ENCODE assay signal across 8 cellular contexts in genomic region chr6:73308712-73309533, GRCh38. TPM values are rescaled to one million over a fixed set of nuclear protein-coding genes. Genes with fewer than 3 reads are reported as not detected.
A peak's percentile ranks its signal among the peaks of the same experiment; 100 is the strongest.
DNase-seq lines count a peak whose midpoint lies in the region; ATAC-seq and TF ChIP-seq lines count a peak whose summit lies in the region.

No MANE protein-coding gene starts in this region.

- DNase-seq in DND-41: peak; percentile 42
- DNase-seq in KBM-7: peak; percentile 61
- DNase-seq in activated naive CD8-positive, alpha-beta T cell treated with anti-CD3 and anti-CD28 coated beads, Interleukin-2, amount 10 ng/mL, durations not matched to agents 7 days and 5 days: no peak
- DNase-seq in testis: peak; percentile 15
- DNase-seq in HK-2 (ENCODE audit: unreplicated experiment): no peak
- no peak for DNase-seq in KG1 (lab: John Stamatoyannopoulos, UW)
- DNase-seq in GM10248 (ENCODE audit: extremely low spot score): no peak

- TF ChIP-seq CTCF in DND-41 (IDR thresholded peaks at IDR 0.05; ENCODE audit: borderline replicate concordance, extremely low read depth, low read length, poor library complexity, severe bottlenecking): peak; percentile 59
- TF ChIP-seq CTCF in testis (IDR thresholded peaks at IDR 0.05): no peak
- no peak for TF ChIP-seq CTCF in GM10248 (IDR thresholded peaks at IDR 0.05; ENCODE audit: control extremely low read depth, extremely low read depth, low read depth, missing control alignments)

- peaks cover 8% of the 10 kb centered on the region for H3K36me3 Mint-ChIP-seq in activated naive CD8-positive, alpha-beta T cell treated with anti-CD3 and anti-CD28 coated beads, Interleukin-2, amount 10 ng/mL, durations not matched to agents 7 days and 5 days

- POLR2A ChIA-PET in activated naive CD8-positive, alpha-beta T cell treated with anti-CD3 and anti-CD28 coated beads, Interleukin-2, amount 10 ng/mL, durations not matched to agents 7 days and 5 days (lab: Charles Lee): interaction anchor here (0.6 to 1.4 kb wide), 3 partner anchors 43 to 212 kb away, joined by 3 to 4 read pairs (median 3); partner anchors contain the start of genes EEF1A1 and MTO1
- POLR2A ChIA-PET in GM10248 (lab: Yijun Ruan, JAX): interaction anchor here (0.8 kb wide), 1 partner anchor 80 kb away, joined by 3 read pairs; no protein-coding TSS in a partner anchor

- peak overlapping the region; percentile 96 for H3K4me3 Mint-ChIP-seq in activated naive CD8-positive, alpha-beta T cell treated with anti-CD3 and anti-CD28 coated beads, Interleukin-2, amount 10 ng/mL, durations not matched to agents 7 days and 5 days

- in situ Hi-C loops in KBM-7 (cut with MboI; ENCODE audit: low pct_unique_long_range_greater_than_20kb, low sequenced_read_pairs): no loop called here

- H3K4me3 ChIP-seq in DND-41 (ENCODE audit: low read depth in 1 of 2, low read length in 2 of 2): peak overlapping the region; percentile 71 to 78
- H3K4me3 ChIP-seq in iPS-18c (ENCODE audit: insufficient read depth, low read depth, low read length): peak overlapping the region; percentile 74
- H3K4me3 ChIP-seq in testis: peak overlapping the region; percentile 51 to 65

- peaks cover 33% of the 10 kb centered on the region for H3K27me3 Mint-ChIP-seq in activated naive CD8-positive, alpha-beta T cell treated with anti-CD3 and anti-CD28 coated beads, Interleukin-2, amount 10 ng/mL, durations not matched to agents 7 days and 5 days

- CTCF ChIA-PET in GM10248 (lab: Yijun Ruan, JAX): interaction anchor here (0.7 to 5.0 kb wide), 10 partner anchors 10 to 899 kb away, joined by 3 to 38 read pairs (median 4); no protein-coding TSS in a partner anchor

- peaks cover 33% of the 10 kb centered on the region for H3K4me1 Mint-ChIP-seq in activated naive CD8-positive, alpha-beta T cell treated with anti-CD3 and anti-CD28 coated beads, Interleukin-2, amount 10 ng/mL, durations not matched to agents 7 days and 5 days

- H3K27me3 ChIP-seq in DND-41 (ENCODE audit: insufficient read depth, low read length, poor library complexity) (no peaks in the 10 kb centered on the region), testis (no peaks in the 10 kb centered on the region)

- 53 to 71% methylated on average over 25 to 26 of the region's 26 CpGs for WGBS in testis, 2 donors

- peak; percentile 39 for ATAC-seq in DND-41 (ENCODE audit: insufficient read depth, low read depth)
- ATAC-seq in activated naive CD8-positive, alpha-beta T cell treated with anti-CD3 and anti-CD28 coated beads, Interleukin-2, amount 10 ng/mL, durations not matched to agents 7 days and 5 days (ENCODE audit: low read depth): no peak

- no peak for TF ChIP-seq POLR2A in testis (IDR thresholded peaks at IDR 0.05)

- 0 out of 2 replicates have a peak, but pooled peaks cover 6% of the 10 kb centered on the region for H3K36me3 ChIP-seq in DND-41 (ENCODE audit: insufficient read depth, low read length)
- no peaks in the 10 kb centered on the region for H3K36me3 ChIP-seq in testis (ENCODE audit: low read depth, missing control alignments)

- H3K4me1 ChIP-seq in DND-41 (ENCODE audit: insufficient read depth, low read length) (peaks cover 55% of the 10 kb centered on the region), testis (peaks cover 6% of the 10 kb centered on the region)

- peak overlapping the region; percentile 75 for H3K9ac ChIP-seq in DND-41 (ENCODE audit: low read depth, low read length)

- H2AFZ ChIP-seq in DND-41 (ENCODE audit: low read depth, low read length): peak overlapping the region; percentile 93

- intact Hi-C loops in testis (cut with DNase I; ENCODE audit: low total_unique reads): no loop called here

- peak overlapping the region; percentile 85 for H3K27ac Mint-ChIP-seq in activated naive CD8-positive, alpha-beta T cell treated with anti-CD3 and anti-CD28 coated beads, Interleukin-2, amount 10 ng/mL, durations not matched to agents 7 days and 5 days

- peaks cover 3% of the 10 kb centered on the region for H3K9me3 Mint-ChIP-seq in activated naive CD8-positive, alpha-beta T cell treated with anti-CD3 and anti-CD28 coated beads, Interleukin-2, amount 10 ng/mL, durations not matched to agents 7 days and 5 days

- peaks cover 63% of the 10 kb centered on the region for H3K79me2 ChIP-seq in DND-41 (ENCODE audit: insufficient read depth, low read length)

- peak overlapping the region; percentile 88 for H3K27ac ChIP-seq in DND-41 (ENCODE audit: low read length)
- no peak overlapping the region for H3K27ac ChIP-seq in testis

- H3K4me2 ChIP-seq in DND-41 (ENCODE audit: insufficient read depth, low read length): peak overlapping the region; percentile 67

- H4K20me1 ChIP-seq in DND-41 (ENCODE audit: insufficient read depth, low read length): peaks cover 4% of the 10 kb centered on the region; the same call in 1 of the 2 replicates

- no peaks in the 10 kb centered on the region for H3K9me3 ChIP-seq in DND-41 (ENCODE audit: insufficient read depth, low read length, severe bottlenecking)
- no peaks in the 10 kb centered on the region for H3K9me3 ChIP-seq in iPS-18c (ENCODE audit: control insufficient read depth, insufficient read depth, low read length)
- H3K9me3 ChIP-seq in testis: no peaks in the 10 kb centered on the region

RNA-seq across cellular contexts. Expression of gene DPPA5, which starts 45.2 kb away (rescaled TPM):
- not detected for total RNA-seq in activated naive CD8-positive, alpha-beta T cell treated with anti-CD3 and anti-CD28 coated beads, Interleukin-2, amount 10 ng/mL, durations not matched to agents 7 days and 5 days
- total RNA-seq in testis: 1 to 10 TPM in 1 of 2 donors, under 1 TPM in 1; 0.94 to 2.3 TPM
- 1.7 TPM for polyA plus RNA-seq in testis (ENCODE audit: insufficient read depth, low read depth, low replicate concordance)

RNA-seq across cellular contexts. Expression of gene KHDC1, which starts 45.9 kb away (rescaled TPM):
- 1 to 10 TPM; 3.2 to 5.0 TPM for total RNA-seq in activated naive CD8-positive, alpha-beta T cell treated with anti-CD3 and anti-CD28 coated beads, Interleukin-2, amount 10 ng/mL, durations not matched to agents 7 days and 5 days
- total RNA-seq in testis: 1 to 10 TPM; 4.8 to 6.6 TPM
- polyA plus RNA-seq in testis (ENCODE audit: insufficient read depth, low read depth, low replicate concordance): 8.5 TPM

RNA-seq across cellular contexts. Expression of gene KHDC3L, which starts 53.5 kb away (rescaled TPM):
- total RNA-seq in activated naive CD8-positive, alpha-beta T cell treated with anti-CD3 and anti-CD28 coated beads, Interleukin-2, amount 10 ng/mL, durations not matched to agents 7 days and 5 days: not detected
- total RNA-seq in testis: under 1 TPM in 1 of 2 donors, not detected in 1; 0.47 TPM
- polyA plus RNA-seq in testis (ENCODE audit: insufficient read depth, low read depth, low replicate concordance): not detected

Comparison
In these comparisons a context has a peak if more than half of its experiments do, and no peak if none do; other contexts are left out.
1. DNase-seq: peak in DND-41 (single experiment), KBM-7 (single experiment) and testis (single experiment); none in activated naive CD8-positive, alpha-beta T cell treated with anti-CD3 and anti-CD28 coated beads, Interleukin-2, amount 10 ng/mL, durations not matched to agents 7 days and 5 days (single experiment), HK-2 (single experiment), KG1 (single experiment) and GM10248 (single experiment).
2. Peak in every context shown above with its lines, with median percentiles within 50 percentile points of each other: H3K4me3 ChIP-seq.